Comparison of ENCODE assay signal across 17 cellular contexts in genomic region chr6:75424610-75425548, GRCh38.
DNase-seq lines count a peak whose midpoint lies in the region; ATAC-seq, FAIRE-seq and TF ChIP-seq lines count a peak whose summit lies in the region.
"Had no signal": no experiment of that assay in that cellular context is flagged by ENCODE, and none has a peak within 500 bp of the region (broad histone marks: within the 10 kb centered on the region; RNA-seq: fewer than 3 reads in every experiment).

No MANE protein-coding gene starts in this region.

- ATAC-seq in stimulated activated naive CD8-positive, alpha-beta T cell treated with anti-CD3 and anti-CD28 coated beads, Interleukin-15, amount 100 ng/mL, for 72 hours: peak; percentile 67

- POLR2A ChIA-PET in MCF 10A (lab: Yijun Ruan, JAX): no interaction called here

- peaks cover 4% of the 10 kb centered on the region for H3K36me3 Mint-ChIP-seq in MCF 10A (ENCODE audit: insufficient read depth, unreplicated experiment)
- H3K36me3 Mint-ChIP-seq: memory B cell had no signal

- no peak overlapping the region for H3K4me3 ChIP-seq in breast epithelium
- no peak overlapping the region for H3K4me3 ChIP-seq in HAP-1
- H3K4me3 ChIP-seq: ascending aorta, skin epidermis, stomach had no signal

- intact Hi-C loops in MCF 10A (cut with micrococcal nuclease): no loop called here
- intact Hi-C loops in breast epithelium (cut with DNase I; ENCODE audit: low total_unique reads): no loop called here

- CTCF ChIA-PET in MCF 10A (lab: Yijun Ruan, JAX): interaction anchor here (0.5 kb wide), 1 partner anchor 197 kb away, joined by 3 read pairs; no protein-coding TSS in a partner anchor

- TF ChIP-seq CTCF in MCF 10A (IDR thresholded peaks at IDR 0.05; ENCODE audit: unreplicated experiment): no peak
- no peak for TF ChIP-seq CTCF in breast epithelium (IDR thresholded peaks at IDR 0.05)

- peak; percentile 20 for DNase-seq in MCF 10A (ENCODE audit: unreplicated experiment)
- DNase-seq in breast epithelium (ENCODE audit: low spot score in 2 of 2): no peak
- DNase-seq in RCC 7860 (ENCODE audit: low spot score): peak; percentile 16
- peak; percentile 59 for DNase-seq in fibroblast of gingiva (ENCODE audit: low read depth)
- no peak for DNase-seq in stimulated activated naive CD8-positive, alpha-beta T cell treated with anti-CD3 and anti-CD28 coated beads, Interleukin-15, amount 100 ng/mL, for 72 hours
- no peak for DNase-seq in NCI-H128 (lab: John Stamatoyannopoulos, UW; ENCODE audit: unreplicated experiment)
- no peak for DNase-seq in inferior parietal cortex (ENCODE audit: extremely low spot score)
- DNase-seq in HAP-1 (ENCODE audit: low spot score in 2 of 2): no peak
- DNase-seq: activated CD4-positive, alpha-beta T cell treated with anti-CD3 and anti-CD28 coated beads, Interleukin-2, amount 50 U/mL, for 4 hours; NCI-H2107; occipital lobe; stomach had no signal

- H3K36me3 ChIP-seq in breast epithelium (no peaks in the 10 kb centered on the region), HAP-1 (replicated peaks) (no peaks in the 10 kb centered on the region)
- H3K36me3 ChIP-seq: ascending aorta, stomach had no signal

- BruUV-seq in MCF 10A (replicated peaks; lab: Mats Ljungman, UMichigan): no TSS peak

- no peaks in the 10 kb centered on the region for H3K9me3 Mint-ChIP-seq in MCF 10A (ENCODE audit: unreplicated experiment)
- peaks cover 0 to 8% of the 10 kb centered on the region in 2 donors for H3K9me3 Mint-ChIP-seq in stimulated activated naive CD8-positive, alpha-beta T cell treated with anti-CD3 and anti-CD28 coated beads, Interleukin-15, amount 100 ng/mL, for 72 hours
- H3K9me3 Mint-ChIP-seq: memory B cell had no signal

- no peak for FAIRE-seq in RCC 7860 (lab: Jason Lieb, UNC)
- FAIRE-seq: D721Med, TTC549 had no signal

- H3K27ac Mint-ChIP-seq in MCF 10A (ENCODE audit: low read depth, unreplicated experiment): peak overlapping the region; percentile 36
- H3K27ac Mint-ChIP-seq in stimulated activated naive CD8-positive, alpha-beta T cell treated with anti-CD3 and anti-CD28 coated beads, Interleukin-15, amount 100 ng/mL, for 72 hours: no peak overlapping the region
- H3K27ac Mint-ChIP-seq: memory B cell had no signal

- H3K4me3 Mint-ChIP-seq in MCF 10A (ENCODE audit: unreplicated experiment): no peak overlapping the region
- H3K4me3 Mint-ChIP-seq in stimulated activated naive CD8-positive, alpha-beta T cell treated with anti-CD3 and anti-CD28 coated beads, Interleukin-15, amount 100 ng/mL, for 72 hours: peak overlapping the region in 1 of 2 donors; percentile 5
- H3K4me3 Mint-ChIP-seq: memory B cell had no signal

- peak overlapping the region in 1 of 2 donors; percentile 27 for H3K27ac ChIP-seq in breast epithelium
- H3K27ac ChIP-seq: ascending aorta, skin epidermis, stomach had no signal

- TF ChIP-seq POLR2A in breast epithelium (IDR thresholded peaks at IDR 0.05): no peak

- H3K9me3 ChIP-seq in breast epithelium: no peaks in the 10 kb centered on the region
- H3K9me3 ChIP-seq in HAP-1: no peaks in the 10 kb centered on the region
- H3K9me3 ChIP-seq: ascending aorta, stomach had no signal

- in situ Hi-C loops in HAP-1 (cut with MboI; ENCODE audit: low sequenced_read_pairs): no loop called here

- peaks cover 9% of the 10 kb centered on the region for H3K4me1 Mint-ChIP-seq in MCF 10A (ENCODE audit: insufficient read depth, unreplicated experiment)
- H3K4me1 Mint-ChIP-seq in stimulated activated naive CD8-positive, alpha-beta T cell treated with anti-CD3 and anti-CD28 coated beads, Interleukin-15, amount 100 ng/mL, for 72 hours: peaks cover 13% of the 10 kb centered on the region
- H3K4me1 Mint-ChIP-seq: memory B cell had no signal

- H3K27me3 Mint-ChIP-seq in MCF 10A (ENCODE audit: insufficient read depth, unreplicated experiment): no peaks in the 10 kb centered on the region
- no peaks in the 10 kb centered on the region for H3K27me3 Mint-ChIP-seq in stimulated activated naive CD8-positive, alpha-beta T cell treated with anti-CD3 and anti-CD28 coated beads, Interleukin-15, amount 100 ng/mL, for 72 hours

- H3K27me3 ChIP-seq in breast epithelium: no peaks in the 10 kb centered on the region
- no peaks in the 10 kb centered on the region for H3K27me3 ChIP-seq in HAP-1 (ENCODE audit: low read depth)
- H3K27me3 ChIP-seq: ascending aorta, stomach had no signal

- no peaks in the 10 kb centered on the region for H3K4me1 ChIP-seq in breast epithelium
- H3K4me1 ChIP-seq in HAP-1: no peaks in the 10 kb centered on the region; the same call in 1 of the 2 replicates

Comparison
In these comparisons a context has a peak if more than half of its experiments do, and no peak if none do; other contexts are left out.
1. DNase-seq: peak in MCF 10A (single experiment), RCC 7860 (single experiment) and fibroblast of gingiva (single experiment); none in breast epithelium (0 of 2), stimulated activated naive CD8-positive, alpha-beta T cell treated with anti-CD3 and anti-CD28 coated beads, Interleukin-15, amount 100 ng/mL, for 72 hours (0 of 2), NCI-H128 (single experiment), inferior parietal cortex (single experiment) and HAP-1 (0 of 2).